Comparison of ENCODE assay signal across 15 cellular contexts in genomic region chr13:99346328-99347070, GRCh38. TPM values are rescaled to one million over a fixed set of nuclear protein-coding genes. Genes with fewer than 3 reads are reported as not detected.
A peak's percentile ranks its signal among the peaks of the same experiment; 100 is the strongest.
DNase-seq lines count a peak whose midpoint lies in the region; ATAC-seq and TF ChIP-seq lines count a peak whose summit lies in the region.
"Had no signal": no experiment of that assay in that cellular context is flagged by ENCODE, and none has a peak within 500 bp of the region (broad histone marks: within the 10 kb centered on the region; RNA-seq: fewer than 3 reads in every experiment).

No MANE protein-coding gene starts in this region.

- ATAC-seq in activated T-cell treated with anti-CD3 and anti-CD28 coated beads, Interleukin-2, amount 50 U/mL, for 4 hours, result no peak
- no peak for ATAC-seq in stimulated activated memory B cell treated with anti-CD40 and anti-IgM and Interleukin-4, amounts not matched to agents 10 μg/mL and 1 μg/mL and 100 μg/mL, for 72 hours
- ATAC-seq in HG03565 (IDR thresholded peaks at IDR 0.05; ENCODE audit: unreplicated experiment) (no peak), GM21529 (IDR thresholded peaks at IDR 0.05; ENCODE audit: unreplicated experiment) (no peak)

- no peaks in the 10 kb centered on the region for H3K4me1 ChIP-seq in endodermal cell (ENCODE audit: control insufficient read depth, insufficient read depth, low read length)

- H3K27ac Mint-ChIP-seq in activated T-cell treated with anti-CD3 and anti-CD28 coated beads, Interleukin-2, amount 50 U/mL, for 24 hours, result peak overlapping the region; percentile 58
- H3K27ac Mint-ChIP-seq in endodermal cell, result peak overlapping the region; percentile 28
- H3K27ac Mint-ChIP-seq in stimulated activated memory B cell treated with anti-CD40 and anti-IgM and Interleukin-4, amounts not matched to agents 10 μg/mL and 1 μg/mL and 100 μg/mL, for 72 hours, result peak overlapping the region; percentile 71

- H3K9me3 Mint-ChIP-seq in activated T-cell treated with anti-CD3 and anti-CD28 coated beads, Interleukin-2, amount 50 U/mL, for 24 hours, result no peaks in the 10 kb centered on the region
- no peaks in the 10 kb centered on the region for H3K9me3 Mint-ChIP-seq in activated T-cell treated with anti-CD3 and anti-CD28 coated beads, Interleukin-2, amount 50 U/mL, for 4 hours
- no peaks in the 10 kb centered on the region for H3K9me3 Mint-ChIP-seq in endodermal cell
- no peaks in the 10 kb centered on the region for H3K9me3 Mint-ChIP-seq in stimulated activated memory B cell treated with anti-CD40 and anti-IgM and Interleukin-4, amounts not matched to agents 10 μg/mL and 1 μg/mL and 100 μg/mL, for 72 hours

- H3K27me3 ChIP-seq in endodermal cell (ENCODE audit: control insufficient read depth, insufficient read depth, low read length, poor library complexity, severe bottlenecking), result no peaks in the 10 kb centered on the region

- TF ChIP-seq CTCF in endodermal cell (conservative IDR thresholded peaks at IDR 0.05), result no peak

- peaks cover 51% of the 10 kb centered on the region for H3K36me3 ChIP-seq in endodermal cell (ENCODE audit: control insufficient read depth, insufficient read depth, low read length)

- H3K27me3 Mint-ChIP-seq in activated T-cell treated with anti-CD3 and anti-CD28 coated beads, Interleukin-2, amount 50 U/mL, for 24 hours, result no peaks in the 10 kb centered on the region
- no peaks in the 10 kb centered on the region for H3K27me3 Mint-ChIP-seq in activated T-cell treated with anti-CD3 and anti-CD28 coated beads, Interleukin-2, amount 50 U/mL, for 4 hours (ENCODE audit: low read depth)
- no peaks in the 10 kb centered on the region for H3K27me3 Mint-ChIP-seq in endodermal cell (ENCODE audit: insufficient read depth)
- H3K27me3 Mint-ChIP-seq in stimulated activated memory B cell treated with anti-CD40 and anti-IgM and Interleukin-4, amounts not matched to agents 10 μg/mL and 1 μg/mL and 100 μg/mL, for 72 hours, result no peaks in the 10 kb centered on the region

- DNase-seq in activated T-cell treated with anti-CD3 and anti-CD28 coated beads, Interleukin-2, amount 50 U/mL, for 24 hours, result no peak
- DNase-seq in activated T-cell treated with anti-CD3 and anti-CD28 coated beads, Interleukin-2, amount 50 U/mL, for 4 hours, result no peak
- DNase-seq in NCI-H1694 treated with DMSO at 0.1 percent for 48 hours (lab: John Stamatoyannopoulos, UW) (peak; percentile 83), endodermal cell (no peak), CD1c-positive myeloid dendritic cell (ENCODE audit: extremely low spot score) (no peak)
- DNase-seq: activated CD8-positive, alpha-beta memory T cell treated with anti-CD3 and anti-CD28 coated beads for 24 hours; activated effector memory CD4-positive, alpha-beta T cell treated with anti-CD3 and anti-CD28 coated beads, Interleukin-2, amount 50 U/mL, for 16 hours; kidney; NCI-H1436; NCI-H2227 treated with DMSO at 0.1 percent for 48 hours; retina; stimulated activated naive CD4-positive, alpha-beta T cell treated with Interleukin-2 at 50 U/mL for 16 hours had no signal

- H3K27ac ChIP-seq in endodermal cell (ENCODE audit: low read depth, low read length), result no peak overlapping the region

- H3K4me1 Mint-ChIP-seq in activated T-cell treated with anti-CD3 and anti-CD28 coated beads, Interleukin-2, amount 50 U/mL, for 24 hours (ENCODE audit: low read depth), result peaks cover 71% of the 10 kb centered on the region
- H3K4me1 Mint-ChIP-seq in activated T-cell treated with anti-CD3 and anti-CD28 coated beads, Interleukin-2, amount 50 U/mL, for 4 hours (ENCODE audit: low read depth), result peaks cover 82% of the 10 kb centered on the region
- H3K4me1 Mint-ChIP-seq in endodermal cell, result peaks cover 1% of the 10 kb centered on the region
- peaks cover 61% of the 10 kb centered on the region for H3K4me1 Mint-ChIP-seq in stimulated activated memory B cell treated with anti-CD40 and anti-IgM and Interleukin-4, amounts not matched to agents 10 μg/mL and 1 μg/mL and 100 μg/mL, for 72 hours

- no peak overlapping the region for H3K9ac ChIP-seq in endodermal cell (ENCODE audit: extremely low read depth, low read length, poor library complexity, severe bottlenecking)

- 91 to 92% methylated on average over 7 to 12 of the region's 12 CpGs for WGBS in endodermal cell (ENCODE audit: insufficient coverage in 1 of 2, insufficient read length in 1 of 2), 2 experiments

- H3K4me3 Mint-ChIP-seq in activated T-cell treated with anti-CD3 and anti-CD28 coated beads, Interleukin-2, amount 50 U/mL, for 24 hours, result no peak overlapping the region
- H3K4me3 Mint-ChIP-seq in activated T-cell treated with anti-CD3 and anti-CD28 coated beads, Interleukin-2, amount 50 U/mL, for 4 hours, result no peak overlapping the region
- no peak overlapping the region for H3K4me3 Mint-ChIP-seq in endodermal cell
- H3K4me3 Mint-ChIP-seq in stimulated activated memory B cell treated with anti-CD40 and anti-IgM and Interleukin-4, amounts not matched to agents 10 μg/mL and 1 μg/mL and 100 μg/mL, for 72 hours, result peak overlapping the region; percentile 32

- no peak overlapping the region for H3K4me3 ChIP-seq in endodermal cell (ENCODE audit: low read length)

- H3K9me3 ChIP-seq in endodermal cell (ENCODE audit: control insufficient read depth, low read length), result no peaks in the 10 kb centered on the region

- peaks cover 95% of the 10 kb centered on the region for H3K36me3 Mint-ChIP-seq in activated T-cell treated with anti-CD3 and anti-CD28 coated beads, Interleukin-2, amount 50 U/mL, for 24 hours (ENCODE audit: low read depth)
- peaks cover 64% of the 10 kb centered on the region for H3K36me3 Mint-ChIP-seq in activated T-cell treated with anti-CD3 and anti-CD28 coated beads, Interleukin-2, amount 50 U/mL, for 4 hours (ENCODE audit: insufficient read depth)
- H3K36me3 Mint-ChIP-seq in endodermal cell (ENCODE audit: low read depth), result peaks cover 66% of the 10 kb centered on the region
- H3K36me3 Mint-ChIP-seq in stimulated activated memory B cell treated with anti-CD40 and anti-IgM and Interleukin-4, amounts not matched to agents 10 μg/mL and 1 μg/mL and 100 μg/mL, for 72 hours, result peaks cover 63% of the 10 kb centered on the region

RNA-seq across cellular contexts. Expression of gene GPR183, which starts 39.3 kb away (rescaled TPM):
- total RNA-seq in activated T-cell treated with anti-CD3 and anti-CD28 coated beads, Interleukin-2, amount 50 U/mL, for 4 hours, result 10 to 100 TPM; 48.6 to 86.8 (median 65.7) TPM
- under 1 TPM in 1 of 2 donors, not detected in 1; 0.62 TPM for total RNA-seq in endodermal cell
- 0.18 TPM for polyA plus RNA-seq in endodermal cell (2013, experiment 1 of 2)
- 0.29 TPM for polyA plus RNA-seq in endodermal cell (2013, experiment 2 of 2)

Comparison
In these comparisons a context has a peak if more than half of its experiments do, and no peak if none do; other contexts are left out.
1. RNA of gene GPR183, which starts 39.3 kb away (total RNA-seq): 48.6 to 86.8 TPM in activated T-cell treated with anti-CD3 and anti-CD28 coated beads, Interleukin-2, amount 50 U/mL, for 4 hours; 0.62 TPM in endodermal cell; every median in the first group is over 10 times any median in the second.
2. Peak in every context shown above with its lines, with median percentiles within 50 percentile points of each other: H3K27ac Mint-ChIP-seq.